ENCODE assay signal across 8 cellular contexts in the genomic region with DNA sequence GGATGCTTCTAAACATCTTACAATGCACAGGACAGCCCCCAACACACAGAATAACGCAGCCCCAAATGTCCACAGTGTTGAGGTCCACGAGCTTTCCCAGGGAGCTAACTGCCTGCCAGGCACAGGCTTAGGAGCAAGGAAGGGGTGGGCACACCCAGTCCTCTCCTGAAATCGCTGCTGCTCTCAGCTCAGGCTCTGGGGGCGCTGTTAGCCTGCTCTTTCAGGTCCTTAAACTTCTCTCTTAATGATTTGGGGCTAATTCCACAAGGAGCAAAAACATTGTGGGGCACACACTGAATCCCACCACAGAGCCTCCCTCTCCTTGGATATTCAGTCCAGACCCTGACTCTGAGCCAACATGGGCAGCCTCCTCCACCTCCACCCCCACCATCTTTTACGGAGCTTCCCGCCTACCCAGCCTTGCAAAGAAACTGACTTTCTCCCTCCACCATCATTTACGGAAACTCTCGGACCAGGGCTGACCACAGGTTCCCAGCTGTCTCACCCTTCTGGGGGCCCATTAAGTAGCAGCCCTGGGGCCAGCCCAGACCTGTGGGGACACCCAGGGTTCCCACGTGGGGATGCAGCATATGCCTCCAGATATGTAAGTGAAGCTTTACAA. TPM values are rescaled to one million over a fixed set of nuclear protein-coding genes. Genes with fewer than 3 reads are reported as not detected.
DNase-seq lines count a peak whose midpoint lies in the region; ATAC-seq, FAIRE-seq and TF ChIP-seq lines count a peak whose summit lies in the region.

No MANE protein-coding gene starts in this region.

- no peaks in the 10 kb centered on the region for H3K36me3 ChIP-seq in ascending aorta

- peaks cover 5 to 19% of the 10 kb centered on the region in 2 donors for H3K4me1 Mint-ChIP-seq in natural killer cell
- H3K4me1 Mint-ChIP-seq in natural killer cell treated with Interleukin-12 subunit alpha and Interleukin-12 subunit beta and Interleukin-15 and Interleukin-18, amount 100 ng/mL, for 72 hours (ENCODE audit: low read depth in 2 of 2) = peaks cover 12 to 15% of the 10 kb centered on the region in 2 donors
- H3K4me1 Mint-ChIP-seq in T-helper 2 cell treated with Interferon-gamma antibody and Interleukin-4, amounts not matched to agents 5 μg/mL and 100 μg/mL, for 36 hours (ENCODE audit: low read depth) = peaks cover 9% of the 10 kb centered on the region

- intact Hi-C loops in natural killer cell (cut with micrococcal nuclease) = no loop called here
- intact Hi-C loops in ascending aorta (cut with DNase I) = no loop called here
- intact Hi-C loops in left colon (cut with DNase I, micrococcal nuclease) = no loop called here

- DNase-seq in natural killer cell (no peak), NCI-H2171 treated with DMSO at 0.1 percent for 48 hours (lab: John Stamatoyannopoulos, UW) (peak; percentile 21), ascending aorta (ENCODE audit: low spot score in 2 of 2) (no peak), left colon (peak in 1 of 2 donors; percentile 57), urothelium cell line (ENCODE audit: low spot score) (peak; percentile 55)
- no peak for DNase-seq in natural killer cell treated with Interleukin-12 subunit alpha and Interleukin-12 subunit beta and Interleukin-15 and Interleukin-18, amount 100 ng/mL, for 72 hours (ENCODE audit: low spot score)
- DNase-seq in T-helper 2 cell treated with Interferon-gamma antibody and Interleukin-4, amounts not matched to agents 5 μg/mL and 100 μg/mL, for 36 hours (ENCODE audit: low spot score) = no peak

- H3K27ac ChIP-seq in ascending aorta = no peak overlapping the region

- no peaks in the 10 kb centered on the region for H3K9me3 Mint-ChIP-seq in natural killer cell
- H3K9me3 Mint-ChIP-seq in natural killer cell treated with Interleukin-12 subunit alpha and Interleukin-12 subunit beta and Interleukin-15 and Interleukin-18, amount 100 ng/mL, for 72 hours = no peaks in the 10 kb centered on the region
- H3K9me3 Mint-ChIP-seq in T-helper 2 cell treated with Interferon-gamma antibody and Interleukin-4, amounts not matched to agents 5 μg/mL and 100 μg/mL, for 36 hours = no peaks in the 10 kb centered on the region

- ATAC-seq in natural killer cell (peak in 1 of 3 donors; percentile 71), left colon (peak; percentile 80), HG02763 (IDR thresholded peaks at IDR 0.05; ENCODE audit: unreplicated experiment) (no peak)
- ATAC-seq in natural killer cell treated with Interleukin-12 subunit alpha and Interleukin-12 subunit beta and Interleukin-15 and Interleukin-18, amount 100 ng/mL, for 72 hours = no peak

- peaks cover 17 to 28% of the 10 kb centered on the region in 2 donors for H3K27me3 Mint-ChIP-seq in natural killer cell (ENCODE audit: low read depth in 2 of 2)
- peaks cover 31 to 38% of the 10 kb centered on the region in 2 donors for H3K27me3 Mint-ChIP-seq in natural killer cell treated with Interleukin-12 subunit alpha and Interleukin-12 subunit beta and Interleukin-15 and Interleukin-18, amount 100 ng/mL, for 72 hours
- H3K27me3 Mint-ChIP-seq in T-helper 2 cell treated with Interferon-gamma antibody and Interleukin-4, amounts not matched to agents 5 μg/mL and 100 μg/mL, for 36 hours (ENCODE audit: low read depth) = peaks cover 25% of the 10 kb centered on the region

- no peaks in the 10 kb centered on the region for H3K27me3 ChIP-seq in ascending aorta

- no peaks in the 10 kb centered on the region for H3K4me1 ChIP-seq in ascending aorta

- no peaks in the 10 kb centered on the region for H3K36me3 Mint-ChIP-seq in natural killer cell
- no peaks in the 10 kb centered on the region for H3K36me3 Mint-ChIP-seq in natural killer cell treated with Interleukin-12 subunit alpha and Interleukin-12 subunit beta and Interleukin-15 and Interleukin-18, amount 100 ng/mL, for 72 hours
- no peaks in the 10 kb centered on the region for H3K36me3 Mint-ChIP-seq in T-helper 2 cell treated with Interferon-gamma antibody and Interleukin-4, amounts not matched to agents 5 μg/mL and 100 μg/mL, for 36 hours (ENCODE audit: low read depth)

- TF ChIP-seq CTCF in natural killer cell (IDR thresholded peaks at IDR 0.05) (peak; percentile 54), ascending aorta (IDR thresholded peaks at IDR 0.05) (peak in 2 of 3 experiments; percentile 10 to 40)

- H3K9me3 ChIP-seq in ascending aorta = no peaks in the 10 kb centered on the region

- no peak overlapping the region for H3K27ac Mint-ChIP-seq in natural killer cell
- no peak overlapping the region for H3K27ac Mint-ChIP-seq in natural killer cell treated with Interleukin-12 subunit alpha and Interleukin-12 subunit beta and Interleukin-15 and Interleukin-18, amount 100 ng/mL, for 72 hours
- H3K27ac Mint-ChIP-seq in T-helper 2 cell treated with Interferon-gamma antibody and Interleukin-4, amounts not matched to agents 5 μg/mL and 100 μg/mL, for 36 hours = no peak overlapping the region

- no peak overlapping the region for H3K4me3 Mint-ChIP-seq in natural killer cell
- H3K4me3 Mint-ChIP-seq in natural killer cell treated with Interleukin-12 subunit alpha and Interleukin-12 subunit beta and Interleukin-15 and Interleukin-18, amount 100 ng/mL, for 72 hours = no peak overlapping the region
- H3K4me3 Mint-ChIP-seq in T-helper 2 cell treated with Interferon-gamma antibody and Interleukin-4, amounts not matched to agents 5 μg/mL and 100 μg/mL, for 36 hours = no peak overlapping the region

- H3K4me3 ChIP-seq in ascending aorta = no peak overlapping the region

- no peak for FAIRE-seq in urothelium cell line (lab: Jason Lieb, UNC)

RNA-seq across cellular contexts. Expression of a gene that starts 1.1 kb away (rescaled TPM):
- total RNA-seq in natural killer cell (1 to 10 TPM in 1 of 3 donors, under 1 TPM in 1, not detected in 1; 0.90 to 9.3 TPM), ascending aorta (not detected), left colon (not detected)
- total RNA-seq in natural killer cell treated with Interleukin-12 subunit alpha and Interleukin-12 subunit beta and Interleukin-15 and Interleukin-18, amount 100 ng/mL, for 72 hours = not detected

RNA-seq across cellular contexts. Expression of a gene that starts 20.3 kb away (rescaled TPM):
- total RNA-seq in natural killer cell (1 to 10 TPM; 4.3 to 7.6 (median 6.9) TPM), ascending aorta (not detected), left colon (1 to 10 TPM in 1 of 2 donors, under 1 TPM in 1; 0.24 to 1.1 TPM)
- total RNA-seq in natural killer cell treated with Interleukin-12 subunit alpha and Interleukin-12 subunit beta and Interleukin-15 and Interleukin-18, amount 100 ng/mL, for 72 hours = 1 to 10 TPM; 1.5 to 5.8 TPM

RNA-seq across cellular contexts. Expression of a gene that starts 25.8 kb away (rescaled TPM):
- total RNA-seq in natural killer cell (not detected), ascending aorta (not detected), left colon (not detected)
- not detected for total RNA-seq in natural killer cell treated with Interleukin-12 subunit alpha and Interleukin-12 subunit beta and Interleukin-15 and Interleukin-18, amount 100 ng/mL, for 72 hours

RNA-seq across cellular contexts. Expression of a gene that starts 35.0 kb away (rescaled TPM):
- 1 to 10 TPM; 2.0 to 4.9 (median 3.5) TPM for total RNA-seq in natural killer cell
- total RNA-seq in natural killer cell treated with Interleukin-12 subunit alpha and Interleukin-12 subunit beta and Interleukin-15 and Interleukin-18, amount 100 ng/mL, for 72 hours = under 1 TPM; 0.17 to 0.39 TPM
- not detected for total RNA-seq in ascending aorta
- under 1 TPM; 0.12 to 0.25 TPM for total RNA-seq in left colon

RNA-seq across cellular contexts. Expression of a gene that starts 57.3 kb away (rescaled TPM):
- total RNA-seq in natural killer cell = 1 to 10 TPM; 6.9 to 10.0 (median 8.9) TPM
- not detected for total RNA-seq in natural killer cell treated with Interleukin-12 subunit alpha and Interleukin-12 subunit beta and Interleukin-15 and Interleukin-18, amount 100 ng/mL, for 72 hours
- total RNA-seq in ascending aorta = 0.21 TPM
- under 1 TPM in 1 of 2 donors, not detected in 1; 0.39 TPM for total RNA-seq in left colon

Comparison
In these comparisons a context has a peak if more than half of its experiments do, and no peak if none do; other contexts are left out.
1. DNase-seq: peak in NCI-H2171 treated with DMSO at 0.1 percent for 48 hours (single experiment) and urothelium cell line (single experiment); none in natural killer cell (single experiment), natural killer cell treated with Interleukin-12 subunit alpha and Interleukin-12 subunit beta and Interleukin-15 and Interleukin-18, amount 100 ng/mL, for 72 hours (single experiment), ascending aorta (0 of 2) and T-helper 2 cell treated with Interferon-gamma antibody and Interleukin-4, amounts not matched to agents 5 μg/mL and 100 μg/mL, for 36 hours (single experiment).